ENCODE assay signal across 21 cellular contexts in genomic region chr6:117329926-117330325, GRCh38.
"Had no signal": no experiment of that assay in that cellular context is flagged by ENCODE, and none has a peak within 500 bp of the region (broad histone marks: within the 10 kb centered on the region; RNA-seq: fewer than 3 reads in every experiment).

No MANE protein-coding gene starts in this region.

- H3K36me3 ChIP-seq: heart left ventricle, neutrophil, tibial nerve, upper lobe of right lung, vagina had no signal

- ATAC-seq: foreskin keratinocyte; heart left ventricle; right cardiac atrium; stimulated activated naive B cell treated with anti-CD40 and anti-IgM and Interleukin-4, amounts not matched to agents 10 μg/mL and 1 μg/mL and 100 μg/mL, for 72 hours; stimulated activated naive CD8-positive, alpha-beta T cell treated with anti-CD3 and anti-CD28 coated beads, Interleukin-15, amount 100 ng/mL, for 72 hours; upper lobe of right lung had no signal

- H3K4me3 ChIP-seq: coronary artery, heart left ventricle, tibial nerve, upper lobe of right lung, vagina had no signal

- DNase-seq: effector CD4-positive, alpha-beta T cell; endodermal cell; erythroblast; foreskin keratinocyte; heart left ventricle; hippocampal formation; kidney glomerular epithelial cell; mesendoderm; naive B cell; small intestine; stimulated activated CD4-positive, alpha-beta T cell treated with anti-CD3 and anti-CD28 coated beads, Interleukin-4, amount 100 ng/mL, for 24 hours; stimulated activated naive B cell treated with anti-CD40 and anti-IgM and Interleukin-4, amounts not matched to agents 10 μg/mL and 1 μg/mL and 100 μg/mL, for 72 hours; stimulated activated naive CD8-positive, alpha-beta T cell treated with anti-CD3 and anti-CD28 coated beads, Interleukin-15, amount 100 ng/mL, for 72 hours; testis; upper lobe of right lung had no signal

- H3K4me1 ChIP-seq: foreskin keratinocyte, heart left ventricle, testis, tibial nerve, upper lobe of right lung, vagina had no signal

- FAIRE-seq: endothelial cell of umbilical vein, small intestine had no signal

- H3K9me3 ChIP-seq: neutrophil, testis, upper lobe of right lung, vagina had no signal

- H3K27ac ChIP-seq: coronary artery, foreskin keratinocyte, heart left ventricle, neutrophil, testis, tibial nerve, upper lobe of right lung, vagina had no signal
